Comparison of ENCODE assay signal across 19 cellular contexts in genomic region chr1:87134625-87135024, GRCh38.
DNase-seq lines count a peak whose midpoint lies in the region; ATAC-seq, FAIRE-seq and TF ChIP-seq lines count a peak whose summit lies in the region.
"Had no signal": no experiment of that assay in that cellular context is flagged by ENCODE, and none has a peak within 500 bp of the region (broad histone marks: within the 10 kb centered on the region; RNA-seq: fewer than 3 reads in every experiment).

No MANE protein-coding gene starts in this region.

- no peak for FAIRE-seq in kidney (lab: Jason Lieb, UNC)
- FAIRE-seq: A204.1, astrocyte had no signal

- no peak overlapping the region for H3K9ac ChIP-seq in kidney (ENCODE audit: low read length in 2 of 2)

- intact Hi-C loops in esophagus muscularis mucosa (cut with DNase I) (loop anchor here (5.0 to 10.0 kb wide), 2 partner anchors 158 to 820 kb away; no protein-coding TSS in a partner anchor), kidney (cut with DNase I) (no loop called here), sciatic nerve (cut with DNase I) (loop anchor here (10.0 kb wide), 1 partner anchor 820 kb away; no protein-coding TSS in a partner anchor)

- H3K9me3 ChIP-seq in esophagus muscularis mucosa (no peaks in the 10 kb centered on the region), kidney (ENCODE audit: control insufficient read depth in 1 of 2, low read length in 2 of 2) (no peaks in the 10 kb centered on the region)

- TF ChIP-seq EP300 in esophagus muscularis mucosa (IDR thresholded peaks at IDR 0.05), result no peak

- peak overlapping the region in 3 of 4 donors; percentile 13 to 45 (median 34) for H3K27ac ChIP-seq in esophagus muscularis mucosa (replicated peaks in 1 of 4)
- H3K27ac ChIP-seq in kidney (ENCODE audit: low read depth in 2 of 2, low read length in 2 of 2), result no peak overlapping the region
- H3K27ac ChIP-seq: hepatocyte had no signal

- TF ChIP-seq CTCF in esophagus muscularis mucosa (IDR thresholded peaks at IDR 0.05), result no peak
- TF ChIP-seq CTCF in kidney (IDR thresholded peaks at IDR 0.05; ENCODE audit: borderline replicate concordance, extremely low read depth, insufficient read depth), result no peak

- TF ChIP-seq POLR2A in esophagus muscularis mucosa (IDR thresholded peaks at IDR 0.05; ENCODE audit: low read depth), result no peak

- H3K27me3 ChIP-seq in esophagus muscularis mucosa, result no peaks in the 10 kb centered on the region
- H3K27me3 ChIP-seq: hepatocyte had no signal

- H3K36me3 ChIP-seq in esophagus muscularis mucosa (no peaks in the 10 kb centered on the region), kidney (ENCODE audit: control insufficient read depth in 1 of 2, insufficient read depth in 2 of 2, low read length in 2 of 2) (no peaks in the 10 kb centered on the region)

- H3K4me1 ChIP-seq in esophagus muscularis mucosa (peaks cover 5 to 39% (median 35%) of the 10 kb centered on the region in 4 donors), kidney (ENCODE audit: control insufficient read depth in 1 of 2, insufficient read depth in 1 of 2, low read depth in 1 of 2, low read length in 2 of 2) (peaks cover 0 to 5% of the 10 kb centered on the region in 2 donors)

- 54% methylated on average over 3 of the region's 3 CpGs for WGBS in esophagus muscularis mucosa

- DNase-seq in Ammon's horn (ENCODE audit: low spot score) (peak; percentile 52), esophagus muscularis mucosa (ENCODE audit: extremely low spot score) (no peak), kidney (peak; percentile 77), sciatic nerve (ENCODE audit: low spot score) (no peak), HCEC 1CT (no peak), HK-2 (ENCODE audit: unreplicated experiment) (no peak)
- DNase-seq in activated CD4-positive, alpha-beta T cell treated with anti-CD3 and anti-CD28 coated beads for 4 hours, result no peak
- no peak for DNase-seq in activated effector memory CD4-positive, alpha-beta T cell treated with anti-CD3 and anti-CD28 coated beads, Interleukin-2, amount 50 U/mL, for 16 hours
- DNase-seq: Calu3; effector memory CD4-positive, alpha-beta T cell; GOT3; kidney glomerular epithelial cell; NCI-H1417; NCI-H2171; retina; stimulated activated naive B cell treated with anti-CD40 and anti-IgM and Interleukin-4, amounts not matched to agents 10 μg/mL and 1 μg/mL and 100 μg/mL, for 72 hours had no signal

- ATAC-seq in sciatic nerve, result peak; percentile 37
- ATAC-seq: stimulated activated naive B cell treated with anti-CD40 and anti-IgM and Interleukin-4, amounts not matched to agents 10 μg/mL and 1 μg/mL and 100 μg/mL, for 72 hours had no signal

- H3K4me3 ChIP-seq in esophagus muscularis mucosa (no peak overlapping the region), kidney (ENCODE audit: low read length in 2 of 2) (no peak overlapping the region)
- H3K4me3 ChIP-seq: hepatocyte had no signal

Comparison
In these comparisons a context has a peak if more than half of its experiments do, and no peak if none do; other contexts are left out.
1. DNase-seq: peak in Ammon's horn (single experiment) and kidney (single experiment); none in esophagus muscularis mucosa (single experiment), sciatic nerve (single experiment), activated CD4-positive, alpha-beta T cell treated with anti-CD3 and anti-CD28 coated beads for 4 hours (0 of 2), activated effector memory CD4-positive, alpha-beta T cell treated with anti-CD3 and anti-CD28 coated beads, Interleukin-2, amount 50 U/mL, for 16 hours (single experiment), HCEC 1CT (single experiment) and HK-2 (single experiment).
2. H3K27ac ChIP-seq: peak in esophagus muscularis mucosa (3 of 4); none in kidney (0 of 2).